Comparison of ENCODE assay signal across 19 cellular contexts in the genomic region with DNA sequence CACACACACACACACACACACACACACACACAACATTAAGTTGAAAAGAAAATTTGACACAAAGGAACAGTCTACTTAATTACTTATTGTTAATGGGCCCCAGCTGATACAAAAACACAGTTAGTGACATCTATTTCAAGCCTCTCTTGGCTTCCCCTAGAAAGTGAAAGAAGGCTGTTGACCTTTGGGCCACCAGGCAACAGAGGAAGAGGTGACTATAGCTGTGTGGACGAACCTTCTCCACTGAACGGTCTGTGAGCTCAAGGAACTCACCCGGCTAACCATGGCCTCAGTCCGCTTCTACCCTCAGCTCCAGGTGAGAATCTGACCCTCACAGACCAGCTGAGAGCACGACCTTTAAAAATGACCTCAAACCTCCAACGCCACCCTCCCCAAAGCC. TPM values are rescaled to one million over a fixed set of nuclear protein-coding genes. Genes with fewer than 3 reads are reported as not detected.
"Had no signal": no experiment of that assay in that cellular context is flagged by ENCODE, and none has a peak within 500 bp of the region (broad histone marks: within the 10 kb centered on the region; RNA-seq: fewer than 3 reads in every experiment).

No MANE protein-coding gene starts in this region.

- DNase-seq: activated CD4-positive, alpha-beta T cell treated with anti-CD3 and anti-CD28 coated beads, Interleukin-2, amount 10 ng/mL, durations not matched to agents 24 days and 14 days; activated CD8-positive, alpha-beta T cell treated with anti-CD3 and anti-CD28 coated beads for 36 hours; activated naive CD4-positive, alpha-beta T cell treated with anti-CD3 and anti-CD28 coated beads for 36 hours; activated T-cell treated with anti-CD3 and anti-CD28 coated beads, Interleukin-2, amount 50 U/mL, for 1 hour; body of pancreas; dermis blood vessel endothelial cell; effector memory CD4-positive, alpha-beta T cell; left ventricle myocardium superior; stimulated activated CD4-positive, alpha-beta T cell treated with anti-CD3 and anti-CD28 coated beads, Interleukin-2, amount 100 ng/mL, for 24 hours; trophoblast cell had no signal

- H3K9me3 ChIP-seq: body of pancreas, esophagus muscularis mucosa, prostate gland, right atrium auricular region, suprapubic skin had no signal

- H3K27ac Mint-ChIP-seq: activated CD4-positive, alpha-beta T cell treated with anti-CD3 and anti-CD28 coated beads, Interleukin-2, amount 10 ng/mL, durations not matched to agents 24 days and 14 days; activated CD8-positive, alpha-beta T cell treated with anti-CD3 and anti-CD28 coated beads for 36 hours; activated naive CD4-positive, alpha-beta T cell treated with anti-CD3 and anti-CD28 coated beads for 36 hours; memory B cell; stimulated activated naive CD8-positive, alpha-beta T cell treated with anti-CD3 and anti-CD28 coated beads, Interleukin-15, Interleukin-2, amounts not matched to agents 100 ng/mL and 50 ng/mL, for 24 hours had no signal

- H3K36me3 ChIP-seq: esophagus muscularis mucosa, prostate gland, right atrium auricular region, suprapubic skin had no signal

- H3K4me1 ChIP-seq: body of pancreas, right atrium auricular region, suprapubic skin had no signal

- H3K4me3 ChIP-seq: body of pancreas, esophagus muscularis mucosa, prostate gland, right atrium auricular region, suprapubic skin had no signal

- H3K4me1 Mint-ChIP-seq: activated CD4-positive, alpha-beta T cell treated with anti-CD3 and anti-CD28 coated beads, Interleukin-2, amount 10 ng/mL, durations not matched to agents 24 days and 14 days had no signal

- H3K4me3 Mint-ChIP-seq: activated CD4-positive, alpha-beta T cell treated with anti-CD3 and anti-CD28 coated beads, Interleukin-2, amount 10 ng/mL, durations not matched to agents 24 days and 14 days; activated CD8-positive, alpha-beta T cell treated with anti-CD3 and anti-CD28 coated beads for 36 hours; activated naive CD4-positive, alpha-beta T cell treated with anti-CD3 and anti-CD28 coated beads for 36 hours; memory B cell; neural crest cell; stimulated activated naive CD8-positive, alpha-beta T cell treated with anti-CD3 and anti-CD28 coated beads, Interleukin-15, Interleukin-2, amounts not matched to agents 100 ng/mL and 50 ng/mL, for 24 hours had no signal

- ATAC-seq: activated CD8-positive, alpha-beta T cell treated with anti-CD3 and anti-CD28 coated beads for 36 hours; body of pancreas; left ventricle myocardium superior had no signal

- H3K36me3 Mint-ChIP-seq: memory B cell had no signal

- H3K27ac ChIP-seq: body of pancreas, esophagus muscularis mucosa, prostate gland, right atrium auricular region, suprapubic skin had no signal

- H3K27me3 ChIP-seq: body of pancreas, right atrium auricular region had no signal

- H3K9me3 Mint-ChIP-seq: activated CD4-positive, alpha-beta T cell treated with anti-CD3 and anti-CD28 coated beads, Interleukin-2, amount 10 ng/mL, durations not matched to agents 24 days and 14 days; activated CD8-positive, alpha-beta T cell treated with anti-CD3 and anti-CD28 coated beads for 36 hours; activated naive CD4-positive, alpha-beta T cell treated with anti-CD3 and anti-CD28 coated beads for 36 hours; neural crest cell had no signal

- H3K27me3 Mint-ChIP-seq: activated CD4-positive, alpha-beta T cell treated with anti-CD3 and anti-CD28 coated beads, Interleukin-2, amount 10 ng/mL, durations not matched to agents 24 days and 14 days had no signal

RNA-seq across cellular contexts. Expression of a gene that starts 32.9 kb away (rescaled TPM):
- total RNA-seq: activated CD4-positive, alpha-beta T cell treated with anti-CD3 and anti-CD28 coated beads, Interleukin-2, amount 10 ng/mL, durations not matched to agents 24 days and 14 days; cardiac septum; endothelial cell of umbilical vein; left ventricle myocardium superior; right atrium auricular region had no signal
